7 cellular contexts compared by ENCODE assay signal in genomic region chr1:157310805-157311729, GRCh38.
DNase-seq lines count a peak whose midpoint lies in the region; ATAC-seq and TF ChIP-seq lines count a peak whose summit lies in the region.
"Not testable (repeated sequence)": the region's sequence is repeated elsewhere in the genome, so short reads cannot be mapped to it uniquely, and the experiment has no call there.

No MANE protein-coding gene starts in this region.

- H3K9me3 ChIP-seq in OCI-LY3 (ENCODE audit: insufficient read depth, low read length) = not testable (repeated sequence)

- H3K4me1 Mint-ChIP-seq in glutamatergic neuron (ENCODE audit: low read depth, unreplicated experiment) = not testable (repeated sequence)
- H3K4me1 Mint-ChIP-seq in natural killer cell = peaks cover 0 to 17% of the 10 kb centered on the region in 2 donors

- H3K27ac Mint-ChIP-seq in glutamatergic neuron (ENCODE audit: unreplicated experiment); natural killer cell: not testable (repeated sequence)

- peak; percentile 79 for TF ChIP-seq CTCF in OCI-LY3 (IDR thresholded peaks at IDR 0.05; ENCODE audit: low read depth, low read length)
- peak; percentile 23 for TF ChIP-seq CTCF in glutamatergic neuron (IDR thresholded peaks at IDR 0.05; ENCODE audit: partially characterized antibody, unreplicated experiment)
- peak; percentile 14 for TF ChIP-seq CTCF in natural killer cell (IDR thresholded peaks at IDR 0.05)

- H3K9ac ChIP-seq in OCI-LY3 (ENCODE audit: low read length) = not testable (repeated sequence)

- not testable (repeated sequence) for H3K4me3 Mint-ChIP-seq in glutamatergic neuron (ENCODE audit: unreplicated experiment); natural killer cell

- H3K4me3 ChIP-seq in OCI-LY3 (ENCODE audit: low read length) = not testable (repeated sequence)

- not testable (repeated sequence) for H4K20me1 ChIP-seq in OCI-LY3 (ENCODE audit: insufficient read depth, low read length)

- not testable (repeated sequence) for H3K36me3 Mint-ChIP-seq in glutamatergic neuron (ENCODE audit: unreplicated experiment); natural killer cell

- not testable (repeated sequence) for H2AFZ ChIP-seq in OCI-LY3 (ENCODE audit: low read depth, low read length)

- H3K9me3 Mint-ChIP-seq in glutamatergic neuron (ENCODE audit: unreplicated experiment); natural killer cell: not testable (repeated sequence)

- H3K27ac ChIP-seq in OCI-LY3 (ENCODE audit: low read length) = not testable (repeated sequence)

- peaks cover 10% of the 10 kb centered on the region for H3K36me3 ChIP-seq in OCI-LY3 (replicated peaks; ENCODE audit: low read depth, low read length)

- DNase-seq in ELR (ENCODE audit: low read depth) = peak; percentile 53
- peak; percentile 82 for DNase-seq in NCI-H146 (lab: John Stamatoyannopoulos, UW)
- peak; percentile 5 for DNase-seq in astrocyte of the hippocampus (ENCODE audit: low read depth, low spot score)
- not testable (repeated sequence) for DNase-seq in glutamatergic neuron, natural killer cell

- peak; percentile 55 for ATAC-seq in HG03342 (IDR thresholded peaks at IDR 0.05; ENCODE audit: unreplicated experiment)
- ATAC-seq in natural killer cell = peak; percentile 34 to 52 (median 51)

- peaks cover 14% of the 10 kb centered on the region for H3K27me3 ChIP-seq in OCI-LY3 (ENCODE audit: low read depth, low read length)

- not testable (repeated sequence) for H3K27me3 Mint-ChIP-seq in glutamatergic neuron (ENCODE audit: unreplicated experiment)
- H3K27me3 Mint-ChIP-seq in natural killer cell (ENCODE audit: low read depth in 2 of 2) = peaks cover 26 to 48% of the 10 kb centered on the region in 2 donors

- not testable (repeated sequence) for H3K79me2 ChIP-seq in OCI-LY3 (ENCODE audit: low read length)

- intact Hi-C loops in natural killer cell (cut with micrococcal nuclease) = not testable (repeated sequence)

- H3K4me2 ChIP-seq in OCI-LY3 (ENCODE audit: low read length) = peak overlapping the region; percentile 22; the same call in 1 of the 2 replicates

- H3K4me1 ChIP-seq in OCI-LY3 (ENCODE audit: low read length) = peaks cover 71% of the 10 kb centered on the region

Comparison
In these comparisons a context has a peak if more than half of its experiments do, and no peak if none do; other contexts are left out.
1. CTCF ChIP-seq: peak in every context shown above with its lines; median percentile 79 in OCI-LY3; 23 in glutamatergic neuron; 14 in natural killer cell.